22 cellular contexts compared by ENCODE assay signal in genomic region chr14:49951946-49952345, GRCh38. TPM values are rescaled to one million over a fixed set of nuclear protein-coding genes. Genes with fewer than 3 reads are reported as not detected.
DNase-seq lines count a peak whose midpoint lies in the region; ATAC-seq, FAIRE-seq and TF ChIP-seq lines count a peak whose summit lies in the region.
"Had no signal": no experiment of that assay in that cellular context is flagged by ENCODE, and none has a peak within 500 bp of the region (broad histone marks: within the 10 kb centered on the region; RNA-seq: fewer than 3 reads in every experiment).

No MANE protein-coding gene starts in this region.

- H3K27me3 ChIP-seq in IMR-90 (ENCODE audit: control insufficient read depth, insufficient read depth, low read length), result no peaks in the 10 kb centered on the region
- no peaks in the 10 kb centered on the region for H3K27me3 ChIP-seq in Peyer's patch
- H3K27me3 ChIP-seq in stomach, result no peaks in the 10 kb centered on the region
- H3K27me3 ChIP-seq: neutrophil, suprapubic skin had no signal

- H2BK20ac ChIP-seq in IMR-90 (ENCODE audit: low read depth, low read length), result no peak overlapping the region; the same call in 1 of the 2 replicates

- in situ Hi-C loops in IMR-90 (cut with MboI; ENCODE audit: low sequenced_read_pairs), result no loop called here

- TF ChIP-seq EP300 in stomach (IDR thresholded peaks at IDR 0.05), result no peak

- no peak overlapping the region for H2AK9ac ChIP-seq in IMR-90 (replicated peaks; ENCODE audit: low read depth, low read length, poor library complexity)

- no peak overlapping the region for H4K8ac ChIP-seq in IMR-90 (ENCODE audit: low read depth in 2 of 2, low read length in 2 of 2)

- no peaks in the 10 kb centered on the region for H3K27me3 Mint-ChIP-seq in activated CD8-positive, alpha-beta T cell treated with anti-CD3 and anti-CD28 coated beads, Interleukin-2, amount 10 ng/mL, durations not matched to agents 7 days and 5 days (ENCODE audit: low read depth)
- H3K27me3 Mint-ChIP-seq: activated CD4-positive, alpha-beta T cell treated with anti-CD3 and anti-CD28 coated beads for 36 hours; activated T-cell treated with anti-CD3 and anti-CD28 coated beads, Interleukin-2, amount 50 U/mL, for 24 hours had no signal

- no peak overlapping the region for H3K4me2 ChIP-seq in IMR-90 (ENCODE audit: low read depth, low read length)

- H3K56ac ChIP-seq in IMR-90 (ENCODE audit: extremely low read depth, insufficient read depth, low read length), result no peak overlapping the region

- dilution Hi-C loops in IMR-90 (cut with HindIII; ENCODE audit: low sequenced_read_pairs, unreplicated experiment), result no loop called here

- peaks cover 13% of the 10 kb centered on the region for H3K9me1 ChIP-seq in IMR-90 (ENCODE audit: insufficient read depth, low read length)

- no peak overlapping the region for H2AFZ ChIP-seq in IMR-90 (replicated peaks; ENCODE audit: low read length, poor library complexity)
- H2AFZ ChIP-seq: GM23248 had no signal

- H3K9ac ChIP-seq in IMR-90 (ENCODE audit: low read depth, low read length) (no peak overlapping the region), kidney (ENCODE audit: low read length in 2 of 2) (no peak overlapping the region)
- H3K9ac ChIP-seq: GM23248 had no signal

- TF ChIP-seq POLR2A in IMR-90 (IDR thresholded peaks at IDR 0.05; ENCODE audit: low read depth, low read length) (no peak), Peyer's patch (IDR thresholded peaks at IDR 0.05) (peak in 1 of 2 donors; percentile 16), stomach (IDR thresholded peaks at IDR 0.05) (no peak)

- no peak for FAIRE-seq in kidney (lab: Jason Lieb, UNC)
- FAIRE-seq: D721Med had no signal

- no peak overlapping the region for H4K91ac ChIP-seq in IMR-90 (ENCODE audit: insufficient read depth, low read depth, low read length)

- H3K4ac ChIP-seq in IMR-90 (ENCODE audit: low read depth, low read length), result no peak overlapping the region

- peaks cover 39% of the 10 kb centered on the region for H3K4me1 Mint-ChIP-seq in activated CD8-positive, alpha-beta T cell treated with anti-CD3 and anti-CD28 coated beads, Interleukin-2, amount 10 ng/mL, durations not matched to agents 7 days and 5 days (ENCODE audit: low read depth)

- no peak for TF ChIP-seq RAD21 in IMR-90 (IDR thresholded peaks at IDR 0.05; ENCODE audit: low read length)

- no TSS peak for BruUV-seq in IMR-90 (replicated peaks; lab: Mats Ljungman, UMichigan)

- H3K14ac ChIP-seq in IMR-90 (replicated peaks; ENCODE audit: low read depth, low read length), result no peak overlapping the region

- no peak overlapping the region for H3K18ac ChIP-seq in IMR-90 (ENCODE audit: low read depth, low read length)

- DNase-seq in IMR-90 (no peak), Peyer's patch (peak in 1 of 3 donors; percentile 71), kidney (no peak), stomach (peak; percentile 41), NCI-H774 (lab: John Stamatoyannopoulos, UW) (no peak), germinal center (ENCODE audit: low spot score) (no peak)
- no peak for DNase-seq in activated CD8-positive, alpha-beta T cell treated with anti-CD3 and anti-CD28 coated beads, Interleukin-2, amount 10 ng/mL, durations not matched to agents 7 days and 5 days
- DNase-seq: activated CD4-positive, alpha-beta T cell treated with anti-CD3 and anti-CD28 coated beads for 36 hours; activated naive CD4-positive, alpha-beta T cell; activated T-cell treated with anti-CD3 and anti-CD28 coated beads, Interleukin-2, amount 50 U/mL, for 24 hours; anterior cingulate cortex; caudate nucleus; glutamatergic neuron; GM23248; HFFc6; NCI-H146; NCI-H510A treated with DMSO at 0.1 percent for 48 hours; NK-92 treated with Interleukin-12 subunit alpha and Interleukin-12 subunit beta, amount 100 ng/mL, for 24 hours had no signal

- ATAC-seq in IMR-90 (ENCODE audit: low read depth), result no peak
- ATAC-seq in activated CD8-positive, alpha-beta T cell treated with anti-CD3 and anti-CD28 coated beads, Interleukin-2, amount 10 ng/mL, durations not matched to agents 7 days and 5 days, result no peak
- ATAC-seq: activated CD4-positive, alpha-beta T cell treated with anti-CD3 and anti-CD28 coated beads for 36 hours had no signal

- CTCF ChIA-PET in IMR-90 (lab: Yijun Ruan, JAX), result no interaction called here
- CTCF ChIA-PET in activated CD8-positive, alpha-beta T cell treated with anti-CD3 and anti-CD28 coated beads, Interleukin-2, amount 10 ng/mL, durations not matched to agents 7 days and 5 days (lab: Charles Lee), result interaction anchor here (1.5 to 3.0 kb wide), 2 partner anchors 15 to 20 kb away, joined by 3 to 12 read pairs; no protein-coding TSS in a partner anchor

- H3K27ac Mint-ChIP-seq in activated CD8-positive, alpha-beta T cell treated with anti-CD3 and anti-CD28 coated beads, Interleukin-2, amount 10 ng/mL, durations not matched to agents 7 days and 5 days, result no peak overlapping the region
- H3K27ac Mint-ChIP-seq: activated CD4-positive, alpha-beta T cell treated with anti-CD3 and anti-CD28 coated beads for 36 hours; activated T-cell treated with anti-CD3 and anti-CD28 coated beads, Interleukin-2, amount 50 U/mL, for 24 hours; HFFc6 had no signal

- TF ChIP-seq CTCF in IMR-90 (conservative IDR thresholded peaks at IDR 0.05; ENCODE audit: low read depth, low read length), result no peak
- no peak for TF ChIP-seq CTCF in Peyer's patch (IDR thresholded peaks at IDR 0.05)
- no peak for TF ChIP-seq CTCF in kidney (IDR thresholded peaks at IDR 0.05; ENCODE audit: borderline replicate concordance, extremely low read depth, insufficient read depth)
- no peak for TF ChIP-seq CTCF in stomach (IDR thresholded peaks at IDR 0.05)

- H3K9me3 ChIP-seq in IMR-90 (ENCODE audit: control insufficient read depth, insufficient read depth, low read length), result no peaks in the 10 kb centered on the region
- H3K9me3 ChIP-seq in Peyer's patch, result no peaks in the 10 kb centered on the region
- H3K9me3 ChIP-seq in kidney (ENCODE audit: control insufficient read depth in 1 of 2, low read length in 2 of 2), result no peaks in the 10 kb centered on the region
- no peaks in the 10 kb centered on the region for H3K9me3 ChIP-seq in stomach
- H3K9me3 ChIP-seq: neutrophil, suprapubic skin had no signal

- no peak overlapping the region for H2BK5ac ChIP-seq in IMR-90 (ENCODE audit: low read depth, low read length, poor library complexity, severe bottlenecking)

- H3K36me3 ChIP-seq in IMR-90 (ENCODE audit: control insufficient read depth, insufficient read depth, low read length) (no peaks in the 10 kb centered on the region), Peyer's patch (no peaks in the 10 kb centered on the region), kidney (ENCODE audit: control insufficient read depth in 1 of 2, insufficient read depth in 2 of 2, low read length in 2 of 2) (no peaks in the 10 kb centered on the region), stomach (no peaks in the 10 kb centered on the region)
- H3K36me3 ChIP-seq: neutrophil, suprapubic skin had no signal

- no peak overlapping the region for H3K4me3 Mint-ChIP-seq in activated CD8-positive, alpha-beta T cell treated with anti-CD3 and anti-CD28 coated beads, Interleukin-2, amount 10 ng/mL, durations not matched to agents 7 days and 5 days
- H3K4me3 Mint-ChIP-seq: activated CD4-positive, alpha-beta T cell treated with anti-CD3 and anti-CD28 coated beads for 36 hours; activated T-cell treated with anti-CD3 and anti-CD28 coated beads, Interleukin-2, amount 50 U/mL, for 24 hours; CD14-positive monocyte; HFFc6 had no signal

- H3K36me3 Mint-ChIP-seq in activated CD8-positive, alpha-beta T cell treated with anti-CD3 and anti-CD28 coated beads, Interleukin-2, amount 10 ng/mL, durations not matched to agents 7 days and 5 days (ENCODE audit: low read depth), result peaks cover 5% of the 10 kb centered on the region
- H3K36me3 Mint-ChIP-seq: CD14-positive monocyte had no signal

- no peaks in the 10 kb centered on the region for H3K79me1 ChIP-seq in IMR-90 (ENCODE audit: low read depth in 1 of 2, low read length in 2 of 2)

- peaks cover 7% of the 10 kb centered on the region for H3K4me1 ChIP-seq in IMR-90 (ENCODE audit: control insufficient read depth, insufficient read depth, low read length)
- peaks cover 0 to 20% (median 3%) of the 10 kb centered on the region in 4 donors for H3K4me1 ChIP-seq in Peyer's patch
- peaks cover 3 to 16% of the 10 kb centered on the region in 2 donors for H3K4me1 ChIP-seq in kidney (ENCODE audit: control insufficient read depth in 1 of 2, insufficient read depth in 1 of 2, low read depth in 1 of 2, low read length in 2 of 2)
- peaks cover 9 to 29% (median 17%) of the 10 kb centered on the region in 4 donors for H3K4me1 ChIP-seq in stomach

- H2AK5ac ChIP-seq in IMR-90 (ENCODE audit: low read depth, low read length), result peak overlapping the region; percentile 75; the same call in 1 of the 2 replicates

- H2BK120ac ChIP-seq in IMR-90 (ENCODE audit: low read depth, low read length), result no peak overlapping the region; the same call in 1 of the 2 replicates

- POLR2A ChIA-PET in IMR-90 (lab: Charles Lee; ENCODE audit: unreplicated experiment), result no interaction called here
- POLR2A ChIA-PET in activated CD8-positive, alpha-beta T cell treated with anti-CD3 and anti-CD28 coated beads, Interleukin-2, amount 10 ng/mL, durations not matched to agents 7 days and 5 days (lab: Charles Lee), result interaction anchor here (1.3 to 7.0 kb wide), 3 partner anchors 19 to 87 kb away, joined by 3 to 56 read pairs (median 9); no protein-coding TSS in a partner anchor

- H3K23ac ChIP-seq in IMR-90 (ENCODE audit: low read depth, low read length), result no peak overlapping the region

- H3K27ac ChIP-seq in IMR-90 (ENCODE audit: insufficient read depth, low read length), result no peak overlapping the region
- peak overlapping the region in 3 of 4 donors; percentile 15 to 79 (median 75) for H3K27ac ChIP-seq in Peyer's patch
- peak overlapping the region; percentile 0 to 68 for H3K27ac ChIP-seq in kidney (ENCODE audit: low read depth in 2 of 2, low read length in 2 of 2)
- H3K27ac ChIP-seq in stomach, result peak overlapping the region in 3 of 5 donors; percentile 54 to 63 (median 56)
- H3K27ac ChIP-seq: GM23248, neutrophil, suprapubic skin had no signal

- H3K4me3 ChIP-seq in IMR-90 (ENCODE audit: insufficient read depth, low read depth, low read length) (no peak overlapping the region), Peyer's patch (no peak overlapping the region), kidney (ENCODE audit: low read length in 2 of 2) (no peak overlapping the region), stomach (no peak overlapping the region)
- H3K4me3 ChIP-seq: GM23248, suprapubic skin had no signal

- H4K20me1 ChIP-seq in IMR-90 (ENCODE audit: insufficient read depth, low read length), result no peaks in the 10 kb centered on the region

- intact Hi-C loops in IMR-90 (cut with micrococcal nuclease) (no loop called here), kidney (cut with DNase I) (no loop called here), stomach (cut with DNase I; ENCODE audit: low total_unique reads) (no loop called here)

- H3K9me3 Mint-ChIP-seq in activated CD8-positive, alpha-beta T cell treated with anti-CD3 and anti-CD28 coated beads, Interleukin-2, amount 10 ng/mL, durations not matched to agents 7 days and 5 days (ENCODE audit: insufficient read depth), result no peaks in the 10 kb centered on the region
- H3K9me3 Mint-ChIP-seq: activated T-cell treated with anti-CD3 and anti-CD28 coated beads, Interleukin-2, amount 50 U/mL, for 24 hours; HFFc6 had no signal

- H2BK15ac ChIP-seq in IMR-90 (ENCODE audit: low read depth, low read length), result peak overlapping the region; percentile 53; the same call in 2 of the 3 replicates

- WGBS in IMR-90 (ENCODE audit: extremely low coverage in 2 of 2, insufficient read length in 1 of 2), 2 experiments, result no CpG with 5 or more reads among the region's 1 CpG
- 46 to 86% (median 59%) methylated on average over 1 of the region's 1 CpG for WGBS in stomach, 5 donors

- H4K5ac ChIP-seq in IMR-90 (ENCODE audit: low read depth, low read length), result no peak overlapping the region

RNA-seq across cellular contexts. Expression of gene ARF6, which starts 59.1 kb away (rescaled TPM):
- total RNA-seq in IMR-90 (2012; rRNA removed) (40.1 and 65.8 TPM in 2 replicates), Peyer's patch (10 to 100 TPM; 47.0 to 92.5 (median 68.5) TPM), kidney (87.1 TPM), stomach (100 to 1,000 TPM in 1 of 5 donors, 10 to 100 TPM in 4; 19.8 to 104 (median 54.9) TPM)
- polyA plus RNA-seq in IMR-90 (2012; rRNA removed) (28.8 and 32.1 TPM in 2 replicates), kidney (ENCODE audit: insufficient read depth, low read depth, low replicate concordance) (38.9 TPM), stomach (10 to 100 TPM; 31.7 to 61.3 (median 35.0) TPM)
- polyA plus RNA-seq in IMR-90 (2012; cell fraction: cytosol; rRNA removed), result 22.1 and 31.2 TPM in 2 replicates
- 16.1 and 17.6 TPM in 2 replicates for polyA plus RNA-seq in IMR-90 (2012; cell fraction: nucleus; rRNA removed; ENCODE audit: low replicate concordance)
- total RNA-seq in activated CD8-positive, alpha-beta T cell treated with anti-CD3 and anti-CD28 coated beads, Interleukin-2, amount 10 ng/mL, durations not matched to agents 7 days and 5 days, result 100 to 1,000 TPM; 183 to 193 TPM
